ENCODE assay signal across 10 cellular contexts in genomic region chr1:8455700-8456305, GRCh38.
DNase-seq lines count a peak whose midpoint lies in the region; ATAC-seq and TF ChIP-seq lines count a peak whose summit lies in the region.
"Had no signal": no experiment of that assay in that cellular context is flagged by ENCODE, and none has a peak within 500 bp of the region (broad histone marks: within the 10 kb centered on the region; RNA-seq: fewer than 3 reads in every experiment).

No MANE protein-coding gene starts in this region.

- TF ChIP-seq EP300 in esophagus muscularis mucosa (IDR thresholded peaks at IDR 0.05) (no peak), tibial nerve (IDR thresholded peaks at IDR 0.05) (no peak)

- no peak for TF ChIP-seq CTCF in esophagus muscularis mucosa (IDR thresholded peaks at IDR 0.05)
- no peak for TF ChIP-seq CTCF in tibial nerve (IDR thresholded peaks at IDR 0.05)

- intact Hi-C loops in esophagus muscularis mucosa (cut with DNase I) = no loop called here

- 52% methylated on average over 7 of the region's 7 CpGs for WGBS in esophagus muscularis mucosa
- WGBS in tibial nerve, 2 donors = 50 to 57% methylated on average over 7 of the region's 7 CpGs

- peak overlapping the region; percentile 20; the same call in 1 of the 2 replicates for H3K27ac ChIP-seq in SJSA1
- H3K27ac ChIP-seq in esophagus muscularis mucosa (replicated peaks in 1 of 4) = peak overlapping the region; percentile 78 to 83 (median 82)
- peak overlapping the region in 3 of 4 donors; percentile 52 to 86 (median 68) for H3K27ac ChIP-seq in tibial nerve

- H3K4me3 ChIP-seq in SJSA1 (no peak overlapping the region), esophagus muscularis mucosa (no peak overlapping the region), tibial nerve (no peak overlapping the region)

- H3K9me3 ChIP-seq in SJSA1 (replicated peaks) (no peaks in the 10 kb centered on the region), esophagus muscularis mucosa (no peaks in the 10 kb centered on the region), tibial nerve (no peaks in the 10 kb centered on the region)
- H3K9me3 ChIP-seq: Caco-2 had no signal

- H3K4me1 ChIP-seq in SJSA1 (replicated peaks) (peaks cover 32% of the 10 kb centered on the region), esophagus muscularis mucosa (peaks cover 32 to 65% (median 50%) of the 10 kb centered on the region in 4 donors), tibial nerve (peaks cover 0 to 66% (median 31%) of the 10 kb centered on the region in 4 donors)

- no peaks in the 10 kb centered on the region for H3K36me3 ChIP-seq in SJSA1
- H3K36me3 ChIP-seq in esophagus muscularis mucosa = no peaks in the 10 kb centered on the region
- H3K36me3 ChIP-seq in tibial nerve = no peaks in the 10 kb centered on the region

- no peak for TF ChIP-seq POLR2A in esophagus muscularis mucosa (IDR thresholded peaks at IDR 0.05; ENCODE audit: low read depth)
- TF ChIP-seq POLR2A in tibial nerve (IDR thresholded peaks at IDR 0.05) = no peak

- ATAC-seq in HG03135 (IDR thresholded peaks at IDR 0.05; ENCODE audit: unreplicated experiment) = no peak
- ATAC-seq in GM18498 (IDR thresholded peaks at IDR 0.05; ENCODE audit: unreplicated experiment) = no peak
- no peak for ATAC-seq in HG02588 (IDR thresholded peaks at IDR 0.05; ENCODE audit: unreplicated experiment)
- ATAC-seq: natural killer cell treated with Interleukin-12 subunit alpha and Interleukin-12 subunit beta and Interleukin-15 and Interleukin-18, amount 100 ng/mL, for 72 hours had no signal

- DNase-seq in SJSA1 (ENCODE audit: low read depth in 1 of 2, low spot score in 2 of 2) (no peak), esophagus muscularis mucosa (ENCODE audit: extremely low spot score) (no peak), myocyte (ENCODE audit: low read depth) (peak; percentile 50), tibial nerve (ENCODE audit: low spot score in 2 of 2) (no peak), SK-N-DZ (ENCODE audit: low spot score) (no peak)
- DNase-seq: Caco-2 had no signal

- H3K27me3 ChIP-seq in SJSA1 (replicated peaks) (no peaks in the 10 kb centered on the region), esophagus muscularis mucosa (no peaks in the 10 kb centered on the region), tibial nerve (no peaks in the 10 kb centered on the region)

Comparison
In these comparisons a context has a peak if more than half of its experiments do, and no peak if none do; other contexts are left out.
1. H3K27ac ChIP-seq: peak in every context shown above with its lines; median percentile 82 in esophagus muscularis mucosa; 68 in tibial nerve; 20 in SJSA1.